ENCODE assay signal across 32 cellular contexts in the genomic region with DNA sequence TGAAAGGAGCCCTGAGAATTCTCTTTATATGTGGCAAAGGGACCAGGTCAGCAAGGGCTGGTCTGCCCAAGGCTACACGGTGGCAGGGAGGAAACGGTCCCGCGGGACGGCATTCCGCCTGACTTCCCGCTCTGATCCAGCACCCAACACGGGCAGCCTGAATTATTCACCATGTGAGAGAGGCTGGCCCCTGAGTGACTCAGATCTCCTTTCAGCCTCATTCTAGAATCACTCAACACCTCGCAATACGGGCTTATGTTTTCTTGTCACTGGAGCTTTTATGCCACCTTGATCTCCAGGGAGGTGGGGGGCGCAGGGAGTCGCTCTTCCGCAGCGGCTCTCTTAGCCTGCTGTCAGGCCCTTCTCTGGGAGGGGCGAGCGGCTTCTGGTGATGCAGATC. TPM values are rescaled to one million over a fixed set of nuclear protein-coding genes. Genes with fewer than 3 reads are reported as not detected.
A peak's percentile ranks its signal among the peaks of the same experiment; 100 is the strongest.
DNase-seq lines count a peak whose midpoint lies in the region; FAIRE-seq and TF ChIP-seq lines count a peak whose summit lies in the region.
"Had no signal": no experiment of that assay in that cellular context is flagged by ENCODE, and none has a peak within 500 bp of the region (broad histone marks: within the 10 kb centered on the region; RNA-seq: fewer than 3 reads in every experiment).

No MANE protein-coding gene starts in this region.

- no peak for FAIRE-seq in RCC 7860 (lab: Jason Lieb, UNC)
- FAIRE-seq: endothelial cell of umbilical vein, GM12891, H1, keratinocyte, pancreas had no signal

- H3K27ac Mint-ChIP-seq in immature natural killer cell = no peak overlapping the region
- H3K27ac Mint-ChIP-seq: activated CD4-positive, alpha-beta T cell treated with anti-CD3 and anti-CD28 coated beads for 36 hours; activated naive CD8-positive, alpha-beta T cell treated with anti-CD3 and anti-CD28 coated beads for 36 hours; CD14-positive monocyte; natural killer cell treated with Interleukin-12 subunit alpha and Interleukin-12 subunit beta and Interleukin-15 and Interleukin-18, amount 100 ng/mL, for 72 hours; stimulated activated memory B cell treated with anti-CD40 and anti-IgM and Interleukin-4, amounts not matched to agents 10 μg/mL and 1 μg/mL and 100 μg/mL, for 72 hours; type B pancreatic cell had no signal

- H3K27me3 Mint-ChIP-seq in immature natural killer cell (ENCODE audit: low read depth in 3 of 3) = peaks cover 2 to 10% (median 2%) of the 10 kb centered on the region in 3 donors

- H3K27ac ChIP-seq in dorsolateral prefrontal cortex = peak overlapping the region in 33 of 59 donors; percentile 2 to 78 (median 49)
- H3K27ac ChIP-seq: ascending aorta, pancreas, SJSA1 had no signal

- H3K36me3 Mint-ChIP-seq in immature natural killer cell = no peaks in the 10 kb centered on the region
- H3K36me3 Mint-ChIP-seq: activated naive CD8-positive, alpha-beta T cell treated with anti-CD3 and anti-CD28 coated beads for 36 hours; CD14-positive monocyte; IgD-negative memory B cell; natural killer cell treated with Interleukin-12 subunit alpha and Interleukin-12 subunit beta and Interleukin-15 and Interleukin-18, amount 100 ng/mL, for 72 hours; stimulated activated memory B cell treated with anti-CD40 and anti-IgM and Interleukin-4, amounts not matched to agents 10 μg/mL and 1 μg/mL and 100 μg/mL, for 72 hours; type B pancreatic cell had no signal

- no peaks in the 10 kb centered on the region for H3K27me3 ChIP-seq in dorsolateral prefrontal cortex
- H3K27me3 ChIP-seq: ascending aorta, pancreas had no signal

- H3K4me3 ChIP-seq in dorsolateral prefrontal cortex = no peak overlapping the region
- H3K4me3 ChIP-seq: ascending aorta, lung, pancreas, SJSA1 had no signal

- no peaks in the 10 kb centered on the region for H3K4me1 Mint-ChIP-seq in immature natural killer cell
- H3K4me1 Mint-ChIP-seq: activated CD4-positive, alpha-beta T cell treated with anti-CD3 and anti-CD28 coated beads for 36 hours; activated naive CD8-positive, alpha-beta T cell treated with anti-CD3 and anti-CD28 coated beads for 36 hours; central memory CD8-positive, alpha-beta T cell had no signal

- peak; percentile 40 for DNase-seq in ELR (ENCODE audit: low read depth)
- peak; percentile 41 for DNase-seq in RCC 7860 (ENCODE audit: low spot score)
- DNase-seq in dorsolateral prefrontal cortex = peak in 2 of 10 donors; percentile 50 to 51
- DNase-seq in renal cortical epithelial cell (ENCODE audit: low read depth) = peak; percentile 45
- DNase-seq in ecto neural progenitor cell (ENCODE audit: low spot score) = no peak
- DNase-seq in immature natural killer cell = no peak
- no peak for DNase-seq in KBM-7
- DNase-seq: activated CD4-positive, alpha-beta T cell treated with anti-CD3 and anti-CD28 coated beads for 36 hours; activated naive CD8-positive, alpha-beta T cell treated with anti-CD3 and anti-CD28 coated beads for 36 hours; activated T-cell treated with anti-CD3 and anti-CD28 coated beads for 4 hours; NCI-H1092; NCI-H187 treated with DMSO at 0.1 percent for 48 hours; NCI-H345; stimulated activated CD4-positive, alpha-beta T cell treated with anti-CD3 and anti-CD28 coated beads, Interleukin-4, amount 100 ng/mL, for 4 hours; substantia nigra had no signal

- in situ Hi-C loops in KBM-7 (cut with MboI; ENCODE audit: low pct_unique_long_range_greater_than_20kb, low sequenced_read_pairs) = no loop called here

- H3K9me3 Mint-ChIP-seq in immature natural killer cell = no peaks in the 10 kb centered on the region
- H3K9me3 Mint-ChIP-seq: activated naive CD8-positive, alpha-beta T cell treated with anti-CD3 and anti-CD28 coated beads for 36 hours; central memory CD8-positive, alpha-beta T cell; natural killer cell treated with Interleukin-12 subunit alpha and Interleukin-12 subunit beta and Interleukin-15 and Interleukin-18, amount 100 ng/mL, for 72 hours; stimulated activated memory B cell treated with anti-CD40 and anti-IgM and Interleukin-4, amounts not matched to agents 10 μg/mL and 1 μg/mL and 100 μg/mL, for 72 hours; type B pancreatic cell had no signal

- H3K4me3 Mint-ChIP-seq in immature natural killer cell = no peak overlapping the region
- H3K4me3 Mint-ChIP-seq: activated CD4-positive, alpha-beta T cell treated with anti-CD3 and anti-CD28 coated beads for 36 hours; activated naive CD8-positive, alpha-beta T cell treated with anti-CD3 and anti-CD28 coated beads for 36 hours; CD14-positive monocyte; central memory CD8-positive, alpha-beta T cell; natural killer cell treated with Interleukin-12 subunit alpha and Interleukin-12 subunit beta and Interleukin-15 and Interleukin-18, amount 100 ng/mL, for 72 hours; stimulated activated memory B cell treated with anti-CD40 and anti-IgM and Interleukin-4, amounts not matched to agents 10 μg/mL and 1 μg/mL and 100 μg/mL, for 72 hours; type B pancreatic cell had no signal

- intact Hi-C loops in dorsolateral prefrontal cortex (cut with DNase I) = no loop called here

- TF ChIP-seq CTCF in dorsolateral prefrontal cortex (IDR thresholded peaks at IDR 0.05 in 54 of 56, conservative IDR thresholded peaks at IDR 0.05 in 2 of 56; ENCODE audit: low read depth in 1 of 56, partially characterized antibody in 56 of 56) = no peak

RNA-seq across cellular contexts. Expression of gene LRTM2, which starts 8.5 kb away (rescaled TPM):
- total RNA-seq in dorsolateral prefrontal cortex = 10 to 100 TPM in 119 of 120 experiments, 1 to 10 TPM in 1; 8.0 to 46.0 (median 27.9) TPM
- total RNA-seq in renal cortical epithelial cell = not detected in 2 replicates
- polyA plus RNA-seq in immature natural killer cell = not detected
- total RNA-seq: activated CD4-positive, alpha-beta T cell treated with anti-CD3 and anti-CD28 coated beads for 36 hours; activated naive CD8-positive, alpha-beta T cell treated with anti-CD3 and anti-CD28 coated beads for 36 hours; ascending aorta; endothelial cell of umbilical vein; glomerular endothelial cell; H1; lung; natural killer cell treated with Interleukin-12 subunit alpha and Interleukin-12 subunit beta and Interleukin-15 and Interleukin-18, amount 100 ng/mL, for 72 hours; pancreas; sciatic nerve; SJSA1; T-helper 1 cell treated with Interleukin-12 subunit alpha and Interleukin-12 subunit beta and Interleukin-4 antibody, amounts not matched to agents 30 ng/mL and 1 ng/mL, for 36 hours had no signal
- polyA plus RNA-seq: CD14-positive monocyte, endothelial cell of umbilical vein, IgD-negative memory B cell, keratinocyte, pancreas had no signal

Comparison
In these comparisons a context has a peak if more than half of its experiments do, and no peak if none do; other contexts are left out.
1. DNase-seq: peak in ELR (single experiment), RCC 7860 (single experiment) and renal cortical epithelial cell (single experiment); none in ecto neural progenitor cell (single experiment), immature natural killer cell (0 of 3) and KBM-7 (single experiment).